In the genomic region with DNA sequence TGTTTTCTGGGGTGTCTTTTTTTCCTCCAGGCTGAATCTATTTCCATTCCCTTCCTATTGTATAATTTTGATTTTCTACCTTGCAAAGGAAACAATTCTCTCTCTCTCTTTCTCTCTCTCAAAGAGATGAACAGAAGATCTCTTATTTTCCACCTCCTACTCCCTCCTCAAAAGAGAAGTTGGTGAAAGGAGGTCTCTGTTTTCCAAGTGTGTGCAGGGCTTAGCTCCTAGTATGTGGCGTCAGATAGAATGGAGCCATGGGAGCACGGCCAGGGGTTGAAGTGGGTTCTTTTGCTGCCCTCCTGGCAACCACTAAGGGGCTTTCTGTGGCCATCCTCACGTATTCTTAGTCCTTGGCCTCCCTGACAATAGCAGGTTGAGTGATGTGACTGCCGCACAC, we compare ENCODE assay signal across 9 cellular contexts. TPM values are rescaled to one million over a fixed set of nuclear protein-coding genes. Genes with fewer than 3 reads are reported as not detected.
DNase-seq lines count a peak whose midpoint lies in the region; TF ChIP-seq lines count a peak whose summit lies in the region.
"Had no signal": no experiment of that assay in that cellular context is flagged by ENCODE, and none has a peak within 500 bp of the region (broad histone marks: within the 10 kb centered on the region; RNA-seq: fewer than 3 reads in every experiment).

No MANE protein-coding gene starts in this region.

- H3K79me2 ChIP-seq in PC-9 (ENCODE audit: low read depth): no peaks in the 10 kb centered on the region

- WGBS in esophagus squamous epithelium, 2 donors: 25 to 35% methylated on average over 4 of the region's 4 CpGs
- 16% methylated on average over 4 of the region's 4 CpGs for WGBS in prostate gland

- BruUV-seq in PC-9 (replicated peaks; lab: Mats Ljungman, UMichigan): no TSS peak

- H3K4me1 ChIP-seq in PC-9 (replicated peaks; ENCODE audit: insufficient read depth): peaks cover 44% of the 10 kb centered on the region
- peaks cover 17 to 54% (median 21%) of the 10 kb centered on the region in 3 donors for H3K4me1 ChIP-seq in esophagus squamous epithelium
- H3K4me1 ChIP-seq in prostate gland (replicated peaks): no peaks in the 10 kb centered on the region

- H3K27ac ChIP-seq in PC-9 (no peak overlapping the region), esophagus squamous epithelium (peak overlapping the region; percentile 79 to 90 (median 86)), prostate gland (peak overlapping the region; percentile 40 to 43), substantia nigra (ENCODE audit: low read depth, low read length, poor library complexity, severe bottlenecking) (no peak overlapping the region)
- H3K27ac ChIP-seq: VCaP had no signal

- CTCF ChIA-PET in PC-9 (lab: Charles Lee): no interaction called here

- TF ChIP-seq CTCF in PC-9 (conservative IDR thresholded peaks at IDR 0.05) (no peak), esophagus squamous epithelium (IDR thresholded peaks at IDR 0.05) (no peak), prostate gland (IDR thresholded peaks at IDR 0.05) (no peak)

- TF ChIP-seq POLR2A in esophagus squamous epithelium (IDR thresholded peaks at IDR 0.05) (no peak), prostate gland (IDR thresholded peaks at IDR 0.05) (no peak)

- H3K4me2 ChIP-seq in PC-9: peak overlapping the region; percentile 63

- H3K36me3 ChIP-seq in PC-9 (ENCODE audit: low read depth) (no peaks in the 10 kb centered on the region), esophagus squamous epithelium (no peaks in the 10 kb centered on the region), prostate gland (no peaks in the 10 kb centered on the region)

- H3K9me3 ChIP-seq in PC-9 (ENCODE audit: insufficient read depth, low read depth) (no peaks in the 10 kb centered on the region), esophagus squamous epithelium (no peaks in the 10 kb centered on the region), prostate gland (no peaks in the 10 kb centered on the region)

- POLR2A ChIA-PET in PC-9 (lab: Charles Lee; ENCODE audit: unreplicated experiment): no interaction called here

- H3K4me3 ChIP-seq in GM08714 (ENCODE audit: low read length) (peak overlapping the region; percentile 100), PC-9 (peak overlapping the region; percentile 30; the same call in 1 of the 2 replicates), esophagus squamous epithelium (peak overlapping the region; percentile 39 to 75 (median 55)), prostate gland (peak overlapping the region; percentile 36 to 45)

- H3K9me2 ChIP-seq in PC-9 (ENCODE audit: insufficient read depth): no peaks in the 10 kb centered on the region

- H3F3A ChIP-seq in PC-9 (ENCODE audit: insufficient read depth, low read depth): peaks cover 17% of the 10 kb centered on the region

- no peak overlapping the region; the same call in 1 of the 2 replicates for H2AFZ ChIP-seq in PC-9

- no peaks in the 10 kb centered on the region for H3K27me3 ChIP-seq in PC-9 (ENCODE audit: insufficient read depth, low read depth)
- no peaks in the 10 kb centered on the region for H3K27me3 ChIP-seq in esophagus squamous epithelium
- H3K27me3 ChIP-seq in prostate gland (replicated peaks; ENCODE audit: insufficient read depth): no peaks in the 10 kb centered on the region

- H4K20me1 ChIP-seq in PC-9 (ENCODE audit: insufficient read depth): no peaks in the 10 kb centered on the region

- intact Hi-C loops in PC-9 (cut with micrococcal nuclease; ENCODE audit: unreplicated experiment): no loop called here
- intact Hi-C loops in esophagus squamous epithelium (cut with DNase I): no loop called here
- intact Hi-C loops in prostate gland (cut with DNase I): loop anchor here (10.0 kb wide), 1 partner anchor 60 kb away; the partner anchor contains the start of genes TRIM22 and TRIM5

- DNase-seq in PC-9: no peak
- no peak for DNase-seq in esophagus squamous epithelium (lab: John Stamatoyannopoulos, UW)
- DNase-seq in prostate gland (ENCODE audit: low spot score): no peak
- DNase-seq in iPS-NIHi11 (ENCODE audit: low spot score): no peak
- no peak for DNase-seq in putamen (ENCODE audit: low spot score)
- no peak for DNase-seq in substantia nigra (lab: John Stamatoyannopoulos, UW)
- DNase-seq in activated effector memory CD4-positive, alpha-beta T cell treated with Interleukin-2 at 50 U/mL for 16 hours: no peak

RNA-seq across cellular contexts. Expression of gene TRIM34, which starts 0.5 kb away (rescaled TPM):
- 3.8 and 7.5 TPM in 2 replicates for total RNA-seq in PC-9 (2021)
- 1 to 10 TPM; 2.9 to 7.4 (median 6.2) TPM for total RNA-seq in esophagus squamous epithelium
- 10 to 100 TPM; 10.3 to 15.5 TPM for total RNA-seq in prostate gland

RNA-seq across cellular contexts. Expression of gene TRIM6, which starts 28.8 kb away (rescaled TPM):
- total RNA-seq in PC-9 (2021) (3.9 and 4.8 TPM in 2 replicates), esophagus squamous epithelium (1 to 10 TPM; 1.7 to 9.9 (median 6.4) TPM), prostate gland (1 to 10 TPM; 4.8 to 6.3 TPM)

RNA-seq across cellular contexts. Expression of gene OR52B6, which starts 44.6 kb away (rescaled TPM):
- not detected in 2 replicates for total RNA-seq in PC-9 (2021)
- not detected for total RNA-seq in esophagus squamous epithelium
- total RNA-seq in prostate gland: not detected

RNA-seq across cellular contexts. Expression of gene TRIM5, which starts 59.6 kb away (rescaled TPM):
- total RNA-seq in PC-9 (2021) (19.1 and 20.5 TPM in 2 replicates), esophagus squamous epithelium (10 to 100 TPM; 12.6 to 15.7 (median 14.9) TPM), prostate gland (10 to 100 TPM; 17.4 to 36.9 TPM)

Comparison
In these comparisons a context has a peak if more than half of its experiments do, and no peak if none do; other contexts are left out.
1. H3K4me3 ChIP-seq: peak in every context shown above with its lines; median percentile 100 in GM08714; 55 in esophagus squamous epithelium; 40 in prostate gland; 30 in PC-9.
2. H3K27ac ChIP-seq: peak in esophagus squamous epithelium (4 of 4) and prostate gland (2 of 2); none in PC-9 (single experiment) and substantia nigra (single experiment).